ENCODE assay signal across 8 cellular contexts in genomic region chr14:35121887-35122695, GRCh38. TPM values are rescaled to one million over a fixed set of nuclear protein-coding genes. Genes with fewer than 3 reads are reported as not detected.
DNase-seq lines count a peak whose midpoint lies in the region; ATAC-seq and TF ChIP-seq lines count a peak whose summit lies in the region.

Gene PPP2R3C, minus strand, starts transcription at chr14:35121990. Its CDS starts 31 bp downstream, at chr14:35121959.
Gene PRORP, plus strand, starts transcription at chr14:35122552. Its CDS starts 694 bp downstream, at chr14:35123246.

- no peaks in the 10 kb centered on the region for H3K36me3 ChIP-seq in testis (ENCODE audit: low read depth, missing control alignments)

- H3K27ac ChIP-seq in testis, result peak within 1 kb of the TSS; percentile 96 to 97

- DNase-seq in NCI-H1092 treated with DMSO at 0.1 percent for 48 hours (lab: John Stamatoyannopoulos, UW) (peak; percentile 95), SKM-1 (lab: John Stamatoyannopoulos, UW; ENCODE audit: unreplicated experiment) (peak; percentile 34), glomerular visceral epithelial cell (ENCODE audit: extremely low spot score) (peak; percentile 98), omental fat pad (ENCODE audit: low spot score) (peak; percentile 68), testis (peak; percentile 96)
- peak; percentile 84 to 90 for DNase-seq in activated naive CD4-positive, alpha-beta T cell treated with anti-CD3 and anti-CD28 coated beads, Interleukin-2, amount 50 U/mL, for 72 hours (ENCODE audit: low spot score in 2 of 2)

- no peaks in the 10 kb centered on the region for H3K27me3 ChIP-seq in testis

- H3K36me3 Mint-ChIP-seq in activated naive CD4-positive, alpha-beta T cell treated with anti-CD3 and anti-CD28 coated beads, Interleukin-2, amount 50 U/mL, for 72 hours, result peaks cover 24 to 51% of the 10 kb centered on the region in 2 donors

- TF ChIP-seq CTCF in omental fat pad (IDR thresholded peaks at IDR 0.05) (no peak), testis (IDR thresholded peaks at IDR 0.05) (no peak)

- no peaks in the 10 kb centered on the region for H3K9me3 Mint-ChIP-seq in activated naive CD4-positive, alpha-beta T cell treated with anti-CD3 and anti-CD28 coated beads, Interleukin-2, amount 50 U/mL, for 72 hours

- intact Hi-C loops in testis (cut with DNase I; ENCODE audit: low total_unique reads), result loop anchor here (10.0 kb wide), 1 partner anchor 293 kb away; no protein-coding TSS in a partner anchor

- H3K9me3 ChIP-seq in testis, result no peaks in the 10 kb centered on the region

- H3K27ac Mint-ChIP-seq in activated naive CD4-positive, alpha-beta T cell treated with anti-CD3 and anti-CD28 coated beads, Interleukin-2, amount 50 U/mL, for 72 hours, result peak within 1 kb of the TSS; percentile 99

- H3K4me3 ChIP-seq in GM08714 (ENCODE audit: low read length) (peak within 1 kb of the TSS; percentile 91), testis (peak within 1 kb of the TSS; percentile 79 to 90)

- 0 to 1% methylated on average over 50 to 57 of the region's 57 CpGs for WGBS in testis, 2 donors

- no peak for TF ChIP-seq POLR2A in testis (IDR thresholded peaks at IDR 0.05)

- ATAC-seq in HG02610 (IDR thresholded peaks at IDR 0.05; ENCODE audit: unreplicated experiment), result peak; percentile 81
- peak; percentile 87 to 91 for ATAC-seq in activated naive CD4-positive, alpha-beta T cell treated with anti-CD3 and anti-CD28 coated beads, Interleukin-2, amount 50 U/mL, for 72 hours
- ATAC-seq in omental fat pad (ENCODE audit: low FRiP score), result peak; percentile 93

- H3K4me1 ChIP-seq in testis, result peaks cover 11% of the 10 kb centered on the region

RNA-seq across cellular contexts. Expression of gene PPP2R3C, which starts in this region (rescaled TPM):
- total RNA-seq in activated naive CD4-positive, alpha-beta T cell treated with anti-CD3 and anti-CD28 coated beads, Interleukin-2, amount 50 U/mL, for 72 hours, result 10 to 100 TPM; 40.3 to 57.2 TPM
- total RNA-seq in omental fat pad (10 to 100 TPM; 18.1 to 47.6 (median 25.7) TPM), testis (10 to 100 TPM; 30.6 to 37.5 TPM)
- 92.3 TPM for polyA plus RNA-seq in testis (ENCODE audit: insufficient read depth, low read depth, low replicate concordance)

RNA-seq across cellular contexts. Expression of gene PRORP, which starts in this region (rescaled TPM):
- 10 to 100 TPM; 49.3 to 51.9 TPM for total RNA-seq in activated naive CD4-positive, alpha-beta T cell treated with anti-CD3 and anti-CD28 coated beads, Interleukin-2, amount 50 U/mL, for 72 hours
- total RNA-seq in omental fat pad (10 to 100 TPM; 19.4 to 31.4 (median 24.1) TPM), testis (10 to 100 TPM; 24.3 to 34.4 TPM)
- 31.7 TPM for polyA plus RNA-seq in testis (ENCODE audit: insufficient read depth, low read depth, low replicate concordance)

Comparison
In these comparisons a context has a peak if more than half of its experiments do, and no peak if none do; other contexts are left out.
1. Peak in every context shown above with its lines: DNase-seq, ATAC-seq, H3K4me3 ChIP-seq and H3K27ac ChIP-seq.
2. DNase-seq: peak in every context shown above with its lines; median percentile 98 in glomerular visceral epithelial cell; 96 in testis; 95 in NCI-H1092 treated with DMSO at 0.1 percent for 48 hours; 87 in activated naive CD4-positive, alpha-beta T cell treated with anti-CD3 and anti-CD28 coated beads, Interleukin-2, amount 50 U/mL, for 72 hours; 68 in omental fat pad; 34 in SKM-1.